In genomic region chr3:60594025-60594424, GRCh38 we compare ENCODE assay signal across 12 cellular contexts.
DNase-seq lines count a peak whose midpoint lies in the region; ATAC-seq and TF ChIP-seq lines count a peak whose summit lies in the region.
"Had no signal": no experiment of that assay in that cellular context is flagged by ENCODE, and none has a peak within 500 bp of the region (broad histone marks: within the 10 kb centered on the region; RNA-seq: fewer than 3 reads in every experiment).

No MANE protein-coding gene starts in this region.

- no peaks in the 10 kb centered on the region for H3K27me3 Mint-ChIP-seq in MCF 10A (ENCODE audit: insufficient read depth, unreplicated experiment)
- H3K27me3 Mint-ChIP-seq: activated CD8-positive, alpha-beta memory T cell treated with anti-CD3 and anti-CD28 coated beads, Interleukin-2, amount 10 ng/mL, durations not matched to agents 7 days and 5 days had no signal

- H3K27ac Mint-ChIP-seq in MCF 10A (ENCODE audit: low read depth, unreplicated experiment) = no peak overlapping the region
- H3K27ac Mint-ChIP-seq: activated CD8-positive, alpha-beta memory T cell treated with anti-CD3 and anti-CD28 coated beads, Interleukin-2, amount 10 ng/mL, durations not matched to agents 7 days and 5 days had no signal

- no peak overlapping the region for H3K23ac ChIP-seq in mesendoderm (ENCODE audit: low read length)

- H3K36me3 Mint-ChIP-seq in MCF 10A (ENCODE audit: insufficient read depth, unreplicated experiment) = no peaks in the 10 kb centered on the region
- H3K36me3 Mint-ChIP-seq: activated CD8-positive, alpha-beta memory T cell treated with anti-CD3 and anti-CD28 coated beads, Interleukin-2, amount 10 ng/mL, durations not matched to agents 7 days and 5 days had no signal

- CTCF ChIA-PET in MCF 10A (lab: Yijun Ruan, JAX) = interaction anchor here (0.5 to 1.3 kb wide), 3 partner anchors 11 to 1034 kb away, joined by 3 to 5 read pairs (median 3); no protein-coding TSS in a partner anchor

- BruUV-seq in MCF 10A (replicated peaks; lab: Mats Ljungman, UMichigan) = no TSS peak

- H3K9me3 Mint-ChIP-seq in MCF 10A (ENCODE audit: unreplicated experiment) = no peaks in the 10 kb centered on the region
- H3K9me3 Mint-ChIP-seq: central memory CD8-positive, alpha-beta T cell had no signal

- no peak overlapping the region for H2AFZ ChIP-seq in hepatocyte
- H2AFZ ChIP-seq: parathyroid adenoma had no signal

- H2AK5ac ChIP-seq in mesendoderm (ENCODE audit: low read length) = no peak overlapping the region

- H3K4me3 ChIP-seq in hepatocyte (no peak overlapping the region), thoracic aorta (no peak overlapping the region), mesendoderm (ENCODE audit: low read length) (no peak overlapping the region)
- H3K4me3 ChIP-seq: HAP-1 had no signal

- TF ChIP-seq CTCF in MCF 10A (IDR thresholded peaks at IDR 0.05; ENCODE audit: unreplicated experiment) (no peak), hepatocyte (IDR thresholded peaks at IDR 0.05; ENCODE audit: poor library complexity) (no peak), thoracic aorta (IDR thresholded peaks at IDR 0.05) (no peak), GM10266 (IDR thresholded peaks at IDR 0.05; ENCODE audit: control insufficient read depth, insufficient read depth, low read depth, missing control alignments) (no peak)

- H3K9me2 ChIP-seq in hepatocyte (replicated peaks; ENCODE audit: insufficient read depth) = no peaks in the 10 kb centered on the region

- H3K27me3 ChIP-seq in hepatocyte (no peaks in the 10 kb centered on the region), thoracic aorta (replicated peaks; ENCODE audit: insufficient read depth) (no peaks in the 10 kb centered on the region), mesendoderm (ENCODE audit: insufficient read depth, low read length, poor library complexity) (no peaks in the 10 kb centered on the region)

- H4K5ac ChIP-seq in mesendoderm (ENCODE audit: low read length) = no peak overlapping the region

- no peaks in the 10 kb centered on the region for H3K79me2 ChIP-seq in hepatocyte
- no peaks in the 10 kb centered on the region for H3K79me2 ChIP-seq in mesendoderm (ENCODE audit: control insufficient read depth, insufficient read depth, low read length)
- H3K79me2 ChIP-seq: parathyroid adenoma had no signal

- no peak overlapping the region for H3K4me2 ChIP-seq in hepatocyte
- no peak overlapping the region for H3K4me2 ChIP-seq in mesendoderm (ENCODE audit: low read length)

- no peak overlapping the region for H3K27ac ChIP-seq in hepatocyte
- no peak overlapping the region for H3K27ac ChIP-seq in thoracic aorta
- H3K27ac ChIP-seq in mesendoderm (ENCODE audit: low read depth, low read length) = no peak overlapping the region
- H3K27ac ChIP-seq: parathyroid adenoma had no signal

- no peak overlapping the region for H3K18ac ChIP-seq in mesendoderm (ENCODE audit: low read length)

- no peak overlapping the region for H3K4me3 Mint-ChIP-seq in MCF 10A (ENCODE audit: unreplicated experiment)
- H3K4me3 Mint-ChIP-seq: activated CD8-positive, alpha-beta memory T cell treated with anti-CD3 and anti-CD28 coated beads, Interleukin-2, amount 10 ng/mL, durations not matched to agents 7 days and 5 days; central memory CD8-positive, alpha-beta T cell had no signal

- intact Hi-C loops in MCF 10A (cut with micrococcal nuclease) = no loop called here

- H3K4me1 Mint-ChIP-seq in MCF 10A (ENCODE audit: insufficient read depth, unreplicated experiment) = peaks cover 19% of the 10 kb centered on the region
- H3K4me1 Mint-ChIP-seq: activated CD8-positive, alpha-beta memory T cell treated with anti-CD3 and anti-CD28 coated beads, Interleukin-2, amount 10 ng/mL, durations not matched to agents 7 days and 5 days; central memory CD8-positive, alpha-beta T cell had no signal

- H3K79me1 ChIP-seq in mesendoderm (ENCODE audit: low read length) = no peaks in the 10 kb centered on the region

- no peak overlapping the region for H2BK120ac ChIP-seq in mesendoderm (ENCODE audit: low read depth, low read length)

- DNase-seq in NCI-H446 (lab: John Stamatoyannopoulos, UW) = peak; percentile 7 to 63
- DNase-seq in MCF 10A (ENCODE audit: unreplicated experiment) = peak; percentile 94
- peak; percentile 62 for DNase-seq in hepatocyte (ENCODE audit: low spot score)
- DNase-seq in thoracic aorta (ENCODE audit: low spot score) = peak; percentile 21
- DNase-seq in DMS53 treated with DMSO at 0.1 percent for 48 hours (lab: John Stamatoyannopoulos, UW; ENCODE audit: unreplicated experiment) = no peak
- no peak for DNase-seq in mesendoderm
- no peak for DNase-seq in GM10266 (ENCODE audit: extremely low spot score)
- DNase-seq: activated CD8-positive, alpha-beta memory T cell treated with anti-CD3 and anti-CD28 coated beads, Interleukin-2, amount 10 ng/mL, durations not matched to agents 7 days and 5 days; NCI-H1694 had no signal

- H3K9me3 ChIP-seq in hepatocyte (ENCODE audit: low read depth) (no peaks in the 10 kb centered on the region), thoracic aorta (no peaks in the 10 kb centered on the region)
- H3K9me3 ChIP-seq: HAP-1 had no signal

- POLR2A ChIA-PET in MCF 10A (lab: Yijun Ruan, JAX) = interaction anchor here (1.1 to 1.5 kb wide), 2 partner anchors 16 to 182 kb away, joined by 3 to 4 read pairs; no protein-coding TSS in a partner anchor

- H2BK5ac ChIP-seq in mesendoderm (ENCODE audit: low read length) = no peak overlapping the region

- H4K20me1 ChIP-seq in hepatocyte (ENCODE audit: insufficient read depth, poor library complexity, severe bottlenecking) = no peaks in the 10 kb centered on the region

- no peak overlapping the region for H4K8ac ChIP-seq in mesendoderm (ENCODE audit: low read depth, low read length)

- peaks cover 7% of the 10 kb centered on the region for H3K4me1 ChIP-seq in hepatocyte (ENCODE audit: insufficient read depth)
- H3K4me1 ChIP-seq in thoracic aorta (ENCODE audit: control insufficient read depth in 1 of 2, low read depth in 2 of 2) = no peaks in the 10 kb centered on the region
- H3K4me1 ChIP-seq in mesendoderm (ENCODE audit: control insufficient read depth, low read depth, low read length) = no peaks in the 10 kb centered on the region
- H3K4me1 ChIP-seq: HAP-1, parathyroid adenoma had no signal

- H3K9ac ChIP-seq in mesendoderm (ENCODE audit: low read length) = no peak overlapping the region
- H3K9ac ChIP-seq: parathyroid adenoma had no signal

- H3K56ac ChIP-seq in mesendoderm (ENCODE audit: low read length) = no peak overlapping the region

- no peaks in the 10 kb centered on the region for H3K36me3 ChIP-seq in hepatocyte (replicated peaks; ENCODE audit: insufficient read depth, low read depth)
- no peaks in the 10 kb centered on the region for H3K36me3 ChIP-seq in thoracic aorta
- no peaks in the 10 kb centered on the region for H3K36me3 ChIP-seq in mesendoderm (ENCODE audit: control insufficient read depth, insufficient read depth, low read length)
- H3K36me3 ChIP-seq: HAP-1 had no signal

- no peak overlapping the region for H3K4ac ChIP-seq in mesendoderm (ENCODE audit: low read depth, low read length)

- ATAC-seq in thoracic aorta (ENCODE audit: insufficient number of reproducible peaks, low FRiP score, low read depth) = no peak
- ATAC-seq: activated CD8-positive, alpha-beta memory T cell treated with anti-CD3 and anti-CD28 coated beads, Interleukin-2, amount 10 ng/mL, durations not matched to agents 7 days and 5 days had no signal

- H2BK15ac ChIP-seq in mesendoderm (replicated peaks; ENCODE audit: low read depth) = no peak overlapping the region

- 40% methylated on average over 6 of the region's 6 CpGs for WGBS in hepatocyte (ENCODE audit: low lambda C conversion rate, missing lambda C conversion rate)
- WGBS in mesendoderm (ENCODE audit: extremely low coverage, insufficient coverage, low lambda C conversion rate) = no CpG with 5 or more reads among the region's 6 CpGs

Comparison
In these comparisons a context has a peak if more than half of its experiments do, and no peak if none do; other contexts are left out.
1. DNase-seq: peak in NCI-H446 (2 of 2), MCF 10A (single experiment), hepatocyte (single experiment) and thoracic aorta (single experiment); none in DMS53 treated with DMSO at 0.1 percent for 48 hours (single experiment), mesendoderm (single experiment) and GM10266 (single experiment).